ENCODE assay signal across 1 cellular context in the genomic region with DNA sequence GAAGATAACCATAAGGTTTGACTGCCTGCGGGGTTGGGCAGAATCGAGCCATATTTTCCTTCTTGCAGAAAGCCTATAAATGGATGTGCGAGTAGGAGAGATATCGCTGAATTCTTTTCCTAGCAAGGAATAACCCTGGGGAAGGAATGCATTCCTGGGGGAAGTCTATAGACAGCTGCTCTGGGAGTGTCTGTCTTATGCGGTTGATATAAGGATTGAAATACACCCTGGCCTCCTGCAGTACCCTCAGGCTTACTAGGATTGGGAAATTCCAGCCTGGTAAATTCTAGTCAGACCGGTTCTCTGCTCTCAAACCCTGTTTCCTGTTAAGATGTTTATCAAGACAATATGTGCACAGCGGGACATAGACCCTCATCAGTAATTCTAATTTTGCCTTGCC. TPM values are rescaled to one million over a fixed set of nuclear protein-coding genes. Genes with fewer than 3 reads are reported as not detected.
"Had no signal": no experiment of that assay in that cellular context is flagged by ENCODE, and none has a peak within 500 bp of the region (broad histone marks: within the 10 kb centered on the region; RNA-seq: fewer than 3 reads in every experiment).

No MANE protein-coding gene starts in this region.

RNA-seq across cellular contexts. Expression of a gene that starts 5.5 kb away (rescaled TPM):
- total RNA-seq: ascending aorta had no signal
